In genomic region chr1:59605761-59606160, GRCh38 we compare ENCODE assay signal across 21 cellular contexts.
DNase-seq lines count a peak whose midpoint lies in the region; ATAC-seq lines count a peak whose summit lies in the region.
"Had no signal": no experiment of that assay in that cellular context is flagged by ENCODE, and none has a peak within 500 bp of the region (broad histone marks: within the 10 kb centered on the region; RNA-seq: fewer than 3 reads in every experiment).

No MANE protein-coding gene starts in this region.

- no peaks in the 10 kb centered on the region for H3K9me3 ChIP-seq in SJSA1 (replicated peaks)
- H3K9me3 ChIP-seq: thoracic aorta had no signal

- H3K27ac ChIP-seq in SJSA1 (peak overlapping the region; percentile 16; the same call in 1 of the 2 replicates), caudate nucleus (ENCODE audit: low read depth, low read length) (no peak overlapping the region)
- H3K27ac ChIP-seq: thoracic aorta had no signal

- H3K27me3 ChIP-seq in SJSA1 (replicated peaks) = no peaks in the 10 kb centered on the region

- H3K36me3 ChIP-seq in SJSA1 = no peaks in the 10 kb centered on the region

- no peak overlapping the region for H3K4me3 ChIP-seq in SJSA1
- H3K4me3 ChIP-seq: thoracic aorta had no signal

- ATAC-seq in HG03565 (IDR thresholded peaks at IDR 0.05; ENCODE audit: unreplicated experiment) = no peak

- H3K4me1 ChIP-seq in SJSA1 (replicated peaks) = peaks cover 40% of the 10 kb centered on the region

- DNase-seq in ELR (ENCODE audit: low read depth) (peak; percentile 45), SJSA1 (ENCODE audit: low read depth in 1 of 2, low spot score in 2 of 2) (peak in 1 of 2 experiments; percentile 49), kidney glomerular epithelial cell (lab: John Stamatoyannopoulos, UW) (peak; percentile 55), stromal cell of bone marrow (ENCODE audit: low read depth) (peak; percentile 18), caudate nucleus (lab: John Stamatoyannopoulos, UW) (no peak), globus pallidus (ENCODE audit: low spot score) (no peak)
- DNase-seq: activated B cell treated with CpG ODN at 0.5 μM for 24 hours; activated CD4-positive, alpha-beta memory T cell treated with anti-CD3 and anti-CD28 coated beads for 36 hours; activated naive CD4-positive, alpha-beta T cell treated with Interleukin-2 at 50 U/mL for 16 hours; C1 segment of cervical spinal cord; GDM1; H9; hypothalamus; MM.1S; NCI-H1436 treated with DMSO at 0.1 percent for 48 hours; NCI-H774; OCI-M1; retina; SIG-M5 had no signal

Comparison
In these comparisons a context has a peak if more than half of its experiments do, and no peak if none do; other contexts are left out.
1. DNase-seq: peak in ELR (single experiment), kidney glomerular epithelial cell (single experiment) and stromal cell of bone marrow (single experiment); none in caudate nucleus (0 of 61) and globus pallidus (single experiment).